In the genomic region with DNA sequence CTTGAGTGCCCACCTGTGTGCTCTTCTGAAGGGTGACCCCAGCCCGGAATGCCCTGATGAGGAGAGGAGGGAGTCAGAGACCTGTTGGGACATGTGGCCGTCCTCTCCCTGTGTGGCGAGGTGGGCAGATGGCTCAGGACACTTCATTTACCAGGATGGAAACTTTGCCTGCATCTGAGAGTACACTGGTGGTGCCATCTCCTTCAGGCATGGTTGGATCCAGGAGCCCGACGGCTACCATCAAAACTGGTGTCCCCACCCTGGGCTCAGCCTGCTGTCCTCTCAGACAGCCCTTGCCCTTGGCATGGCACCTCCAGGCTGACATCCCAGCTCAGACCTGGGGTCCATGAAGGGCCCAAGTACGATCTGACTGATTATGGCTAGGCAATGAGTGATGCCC, we compare ENCODE assay signal across 1 cellular context.
TF ChIP-seq lines count a peak whose summit lies in the region.

No MANE protein-coding gene starts in this region.

TF ChIP-seq in HepG2, 621 proteins besides CTCF, POLR2A, EP300 and RAD21:
- TF ChIP-seq, protein P1, sequence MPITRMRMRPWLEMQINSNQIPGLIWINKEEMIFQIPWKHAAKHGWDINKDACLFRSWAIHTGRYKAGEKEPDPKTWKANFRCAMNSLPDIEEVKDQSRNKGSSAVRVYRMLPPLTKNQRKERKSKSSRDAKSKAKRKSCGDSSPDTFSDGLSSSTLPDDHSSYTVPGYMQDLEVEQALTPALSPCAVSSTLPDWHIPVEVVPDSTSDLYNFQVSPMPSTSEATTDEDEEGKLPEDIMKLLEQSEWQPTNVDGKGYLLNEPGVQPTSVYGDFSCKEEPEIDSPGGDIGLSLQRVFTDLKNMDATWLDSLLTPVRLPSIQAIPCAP (CRISPR knock-in tag; IDR thresholded peaks at IDR 0.05; ENCODE audit: low read depth) = no peak
- TF ChIP-seq ZNF552 (CRISPR knock-in tag; IDR thresholded peaks at IDR 0.05; ENCODE audit: borderline replicate concordance) (no peak), ZNF713 (CRISPR knock-in tag; IDR thresholded peaks at IDR 0.05) (no peak), ZNF329 (CRISPR knock-in tag; IDR thresholded peaks at IDR 0.05; ENCODE audit: low read depth) (peak; percentile 96)
- TF ChIP-seq, protein P2, sequence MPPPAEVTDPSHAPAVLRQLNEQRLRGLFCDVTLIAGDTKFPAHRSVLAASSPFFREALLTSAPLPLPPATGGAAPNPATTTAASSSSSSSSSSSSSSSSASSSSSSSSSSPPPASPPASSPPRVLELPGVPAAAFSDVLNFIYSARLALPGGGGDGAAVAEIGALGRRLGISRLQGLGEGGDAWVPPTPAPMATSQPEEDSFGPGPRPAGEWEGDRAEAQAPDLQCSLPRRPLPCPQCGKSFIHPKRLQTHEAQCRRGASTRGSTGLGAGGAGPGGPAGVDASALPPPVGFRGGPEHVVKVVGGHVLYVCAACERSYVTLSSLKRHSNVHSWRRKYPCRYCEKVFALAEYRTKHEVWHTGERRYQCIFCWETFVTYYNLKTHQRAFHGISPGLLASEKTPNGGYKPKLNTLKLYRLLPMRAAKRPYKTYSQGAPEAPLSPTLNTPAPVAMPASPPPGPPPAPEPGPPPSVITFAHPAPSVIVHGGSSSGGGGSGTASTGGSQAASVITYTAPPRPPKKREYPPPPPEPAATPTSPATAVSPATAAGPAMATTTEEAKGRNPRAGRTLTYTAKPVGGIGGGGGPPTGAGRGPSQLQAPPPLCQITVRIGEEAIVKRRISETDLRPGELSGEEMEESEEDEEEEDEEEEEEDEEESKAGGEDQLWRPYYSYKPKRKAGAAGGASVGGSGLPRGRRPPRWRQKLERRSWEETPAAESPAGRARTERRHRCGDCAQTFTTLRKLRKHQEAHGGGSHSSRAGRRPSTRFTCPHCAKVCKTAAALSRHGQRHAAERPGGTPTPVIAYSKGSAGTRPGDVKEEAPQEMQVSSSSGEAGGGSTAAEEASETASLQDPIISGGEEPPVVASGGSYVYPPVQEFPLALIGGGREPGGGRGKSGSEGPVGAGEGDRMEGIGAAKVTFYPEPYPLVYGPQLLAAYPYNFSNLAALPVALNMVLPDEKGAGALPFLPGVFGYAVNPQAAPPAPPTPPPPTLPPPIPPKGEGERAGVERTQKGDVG (CRISPR knock-in tag; IDR thresholded peaks at IDR 0.05; ENCODE audit: borderline replicate concordance) = no peak
